34 cellular contexts compared by ENCODE assay signal in genomic region chr7:2048006-2048405, GRCh38.
DNase-seq lines count a peak whose midpoint lies in the region; ATAC-seq, FAIRE-seq and TF ChIP-seq lines count a peak whose summit lies in the region.
"Had no signal": no experiment of that assay in that cellular context is flagged by ENCODE, and none has a peak within 500 bp of the region (broad histone marks: within the 10 kb centered on the region; RNA-seq: fewer than 3 reads in every experiment).

No MANE protein-coding gene starts in this region.

- no peak overlapping the region for H2BK120ac ChIP-seq in IMR-90 (ENCODE audit: low read depth, low read length)

- H3K27ac Mint-ChIP-seq in activated naive CD8-positive, alpha-beta T cell treated with anti-CD3 and anti-CD28 coated beads, Interleukin-2, amount 10 ng/mL, durations not matched to agents 7 days and 5 days, result no peak overlapping the region
- H3K27ac Mint-ChIP-seq in activated naive CD8-positive, alpha-beta T cell treated with anti-CD3 and anti-CD28 coated beads for 36 hours, result no peak overlapping the region
- H3K27ac Mint-ChIP-seq: activated CD4-positive, alpha-beta memory T cell treated with anti-CD3 and anti-CD28 coated beads, Interleukin-2, amount 10 ng/mL, durations not matched to agents 7 days and 5 days; activated naive CD8-positive, alpha-beta T cell; activated T-helper 17 cell treated with anti-CD3 and anti-CD28 coated beads, Interleukin-2, amount 50 U/mL, for 72 hours; mesothelial cell of epicardium; T-helper 17 cell had no signal

- peaks cover 5% of the 10 kb centered on the region for H3K4me1 Mint-ChIP-seq in activated naive CD8-positive, alpha-beta T cell treated with anti-CD3 and anti-CD28 coated beads, Interleukin-2, amount 10 ng/mL, durations not matched to agents 7 days and 5 days
- peaks cover 11% of the 10 kb centered on the region for H3K4me1 Mint-ChIP-seq in activated naive CD8-positive, alpha-beta T cell treated with anti-CD3 and anti-CD28 coated beads for 36 hours
- H3K4me1 Mint-ChIP-seq: activated CD4-positive, alpha-beta memory T cell treated with anti-CD3 and anti-CD28 coated beads, Interleukin-2, amount 10 ng/mL, durations not matched to agents 7 days and 5 days; activated T-helper 17 cell treated with anti-CD3 and anti-CD28 coated beads, Interleukin-2, amount 50 U/mL, for 72 hours had no signal

- intact Hi-C loops in IMR-90 (cut with micrococcal nuclease), result no loop called here
- intact Hi-C loops in kidney (cut with DNase I), result no loop called here
- intact Hi-C loops in sigmoid colon (cut with DNase I), result no loop called here

- H3K36me3 Mint-ChIP-seq in activated naive CD8-positive, alpha-beta T cell treated with anti-CD3 and anti-CD28 coated beads, Interleukin-2, amount 10 ng/mL, durations not matched to agents 7 days and 5 days, result peaks cover 1% of the 10 kb centered on the region
- H3K36me3 Mint-ChIP-seq in activated naive CD8-positive, alpha-beta T cell treated with anti-CD3 and anti-CD28 coated beads for 36 hours, result peaks cover 3% of the 10 kb centered on the region

- H3K27me3 ChIP-seq in IMR-90 (ENCODE audit: control insufficient read depth, insufficient read depth, low read length) (no peaks in the 10 kb centered on the region), sigmoid colon (no peaks in the 10 kb centered on the region)
- H3K27me3 ChIP-seq: ascending aorta, testis, vagina had no signal

- H2AFZ ChIP-seq in IMR-90 (replicated peaks; ENCODE audit: low read length, poor library complexity), result peak overlapping the region; percentile 49

- no peak overlapping the region for H2BK15ac ChIP-seq in IMR-90 (ENCODE audit: low read depth, low read length)

- WGBS in IMR-90 (ENCODE audit: extremely low coverage in 2 of 2, insufficient read length in 1 of 2), 2 experiments, result 93% methylated on average over 9 of the region's 17 CpGs; no CpG with 5 or more reads in 1 of the 2 experiments
- WGBS in sigmoid colon, 2 donors, result 95% methylated on average over 17 of the region's 17 CpGs

- CTCF ChIA-PET in IMR-90 (lab: Yijun Ruan, JAX), result no interaction called here

- no peak overlapping the region for H3K56ac ChIP-seq in IMR-90 (ENCODE audit: extremely low read depth, insufficient read depth, low read length)

- no peak overlapping the region for H3K23ac ChIP-seq in IMR-90 (ENCODE audit: low read depth, low read length)

- no peak for FAIRE-seq in kidney (lab: Jason Lieb, UNC)
- FAIRE-seq: islet of Langerhans, small intestine, TTC549 had no signal

- ATAC-seq in activated naive CD8-positive, alpha-beta T cell treated with anti-CD3 and anti-CD28 coated beads, Interleukin-2, amount 10 ng/mL, durations not matched to agents 7 days and 5 days (ENCODE audit: low read depth), result no peak
- ATAC-seq in IMR-90 (ENCODE audit: low read depth), result no peak
- no peak for ATAC-seq in GM21423 (IDR thresholded peaks at IDR 0.05; ENCODE audit: unreplicated experiment)
- ATAC-seq: activated T-helper 17 cell treated with anti-CD3 and anti-CD28 coated beads, Interleukin-2, amount 50 U/mL, for 72 hours; SK-N-SH treated with all-trans-retinoic acid at 6 μM for 48 hours; stimulated activated naive CD8-positive, alpha-beta T cell treated with anti-CD3 and anti-CD28 coated beads, Interleukin-15, Interleukin-2, amounts not matched to agents 100 U/mL and 50 U/mL, for 24 hours; T-helper 17 cell had no signal

- H2BK5ac ChIP-seq in IMR-90 (ENCODE audit: low read depth, low read length, poor library complexity, severe bottlenecking), result no peak overlapping the region

- peaks cover 1% of the 10 kb centered on the region; the same call in 1 of the 2 replicates for H3K36me3 ChIP-seq in IMR-90 (ENCODE audit: control insufficient read depth, insufficient read depth, low read length)
- H3K36me3 ChIP-seq in kidney (ENCODE audit: control insufficient read depth in 1 of 2, insufficient read depth in 2 of 2, low read length in 2 of 2), result no peaks in the 10 kb centered on the region
- peaks cover 0 to 2% (median 0%) of the 10 kb centered on the region in 4 donors for H3K36me3 ChIP-seq in sigmoid colon
- H3K36me3 ChIP-seq: ascending aorta, vagina had no signal

- H4K5ac ChIP-seq in IMR-90 (ENCODE audit: low read depth, low read length), result no peak overlapping the region

- no peaks in the 10 kb centered on the region for H3K27me3 Mint-ChIP-seq in activated naive CD8-positive, alpha-beta T cell treated with anti-CD3 and anti-CD28 coated beads, Interleukin-2, amount 10 ng/mL, durations not matched to agents 7 days and 5 days
- H3K27me3 Mint-ChIP-seq in activated naive CD8-positive, alpha-beta T cell treated with anti-CD3 and anti-CD28 coated beads for 36 hours, result no peaks in the 10 kb centered on the region
- H3K27me3 Mint-ChIP-seq: activated CD4-positive, alpha-beta memory T cell treated with anti-CD3 and anti-CD28 coated beads, Interleukin-2, amount 10 ng/mL, durations not matched to agents 7 days and 5 days; activated naive CD8-positive, alpha-beta T cell; activated T-helper 17 cell treated with anti-CD3 and anti-CD28 coated beads, Interleukin-2, amount 50 U/mL, for 72 hours; CD8-positive, alpha-beta memory T cell; naive B cell; T-helper 17 cell had no signal

- H3K4me2 ChIP-seq in IMR-90 (ENCODE audit: low read depth, low read length), result no peak overlapping the region

- H2AK5ac ChIP-seq in IMR-90 (ENCODE audit: low read depth, low read length), result no peak overlapping the region

- DNase-seq in activated naive CD8-positive, alpha-beta T cell treated with anti-CD3 and anti-CD28 coated beads, Interleukin-2, amount 10 ng/mL, durations not matched to agents 7 days and 5 days, result peak; percentile 15
- DNase-seq in activated naive CD8-positive, alpha-beta T cell treated with anti-CD3 and anti-CD28 coated beads for 36 hours, result no peak
- no peak for DNase-seq in IMR-90
- peak; percentile 41 for DNase-seq in kidney
- peak; percentile 18 for DNase-seq in sigmoid colon
- DNase-seq in NCI-H146 (lab: John Stamatoyannopoulos, UW), result no peak
- DNase-seq in ecto neural progenitor cell (ENCODE audit: low spot score), result no peak
- DNase-seq: activated CD4-positive, alpha-beta memory T cell treated with anti-CD3 and anti-CD28 coated beads, Interleukin-2, amount 10 ng/mL, durations not matched to agents 7 days and 5 days; activated CD4-positive, CD25-positive, alpha-beta regulatory T cell treated with anti-CD3 and anti-CD28 coated beads, Interleukin-2, amount 50 U/mL, for 72 hours; caudate nucleus; DMS 273 treated with DMSO at 0.1 percent for 48 hours; erythroblast; KBM-7; naive B cell; NCI-H1092 treated with DMSO at 0.1 percent for 48 hours; NCI-H187; NCI-H2171; NCI-H510A; nucleus accumbens; RPMI8226; small intestine; stimulated activated naive CD8-positive, alpha-beta T cell treated with anti-CD3 and anti-CD28 coated beads, Interleukin-15, Interleukin-2, amounts not matched to agents 100 U/mL and 50 U/mL, for 24 hours; T-helper 17 cell; testis had no signal

- H3K9me3 ChIP-seq in IMR-90 (ENCODE audit: control insufficient read depth, insufficient read depth, low read length) (no peaks in the 10 kb centered on the region), kidney (ENCODE audit: control insufficient read depth in 1 of 2, low read length in 2 of 2) (no peaks in the 10 kb centered on the region), sigmoid colon (no peaks in the 10 kb centered on the region)
- H3K9me3 ChIP-seq: ascending aorta, testis, vagina had no signal

- no peak overlapping the region for H3K4me3 Mint-ChIP-seq in activated naive CD8-positive, alpha-beta T cell treated with anti-CD3 and anti-CD28 coated beads, Interleukin-2, amount 10 ng/mL, durations not matched to agents 7 days and 5 days
- no peak overlapping the region for H3K4me3 Mint-ChIP-seq in activated naive CD8-positive, alpha-beta T cell treated with anti-CD3 and anti-CD28 coated beads for 36 hours
- H3K4me3 Mint-ChIP-seq: activated CD4-positive, alpha-beta memory T cell treated with anti-CD3 and anti-CD28 coated beads, Interleukin-2, amount 10 ng/mL, durations not matched to agents 7 days and 5 days; activated naive CD8-positive, alpha-beta T cell; activated T-helper 17 cell treated with anti-CD3 and anti-CD28 coated beads, Interleukin-2, amount 50 U/mL, for 72 hours; CD8-positive, alpha-beta memory T cell; mesothelial cell of epicardium; T-helper 17 cell had no signal

- no peak overlapping the region for H3K4ac ChIP-seq in IMR-90 (ENCODE audit: low read depth, low read length)

- no peak overlapping the region for H4K91ac ChIP-seq in IMR-90 (ENCODE audit: insufficient read depth, low read depth, low read length)

- TF ChIP-seq RAD21 in IMR-90 (IDR thresholded peaks at IDR 0.05; ENCODE audit: low read length), result no peak

- BruUV-seq in IMR-90 (replicated peaks; lab: Mats Ljungman, UMichigan), result no TSS peak

- no peaks in the 10 kb centered on the region for H3K4me1 ChIP-seq in IMR-90 (ENCODE audit: control insufficient read depth, insufficient read depth, low read length)
- H3K4me1 ChIP-seq in kidney (ENCODE audit: control insufficient read depth in 1 of 2, insufficient read depth in 1 of 2, low read depth in 1 of 2, low read length in 2 of 2), result peaks cover 0 to 2% of the 10 kb centered on the region in 2 donors
- no peaks in the 10 kb centered on the region for H3K4me1 ChIP-seq in sigmoid colon
- H3K4me1 ChIP-seq: ascending aorta, testis had no signal

- peaks cover 6% of the 10 kb centered on the region for H3K9me1 ChIP-seq in IMR-90 (ENCODE audit: insufficient read depth, low read length)

- dilution Hi-C loops in IMR-90 (cut with HindIII; ENCODE audit: low sequenced_read_pairs, unreplicated experiment), result no loop called here

- H3K9ac ChIP-seq in IMR-90 (ENCODE audit: low read depth, low read length), result no peak overlapping the region
- H3K9ac ChIP-seq in kidney (ENCODE audit: low read length in 2 of 2), result no peak overlapping the region

- POLR2A ChIA-PET in activated naive CD8-positive, alpha-beta T cell treated with anti-CD3 and anti-CD28 coated beads, Interleukin-2, amount 10 ng/mL, durations not matched to agents 7 days and 5 days (lab: Charles Lee), result interaction anchor here (1.1 kb wide), 1 partner anchor 11 kb away, joined by 3 read pairs; no protein-coding TSS in a partner anchor
- POLR2A ChIA-PET in IMR-90 (lab: Charles Lee; ENCODE audit: unreplicated experiment), result no interaction called here

- H3K14ac ChIP-seq in IMR-90 (replicated peaks; ENCODE audit: low read depth, low read length), result no peak overlapping the region

- no peak for TF ChIP-seq CTCF in IMR-90 (conservative IDR thresholded peaks at IDR 0.05; ENCODE audit: low read depth, low read length)
- TF ChIP-seq CTCF in kidney (IDR thresholded peaks at IDR 0.05; ENCODE audit: borderline replicate concordance, extremely low read depth, insufficient read depth), result no peak
- TF ChIP-seq CTCF in sigmoid colon (IDR thresholded peaks at IDR 0.05), result no peak

- H3K18ac ChIP-seq in IMR-90 (ENCODE audit: low read depth, low read length), result no peak overlapping the region

- H3K4me3 ChIP-seq in IMR-90 (ENCODE audit: insufficient read depth, low read depth, low read length) (no peak overlapping the region), kidney (ENCODE audit: low read length in 2 of 2) (no peak overlapping the region), sigmoid colon (no peak overlapping the region)
- H3K4me3 ChIP-seq: ascending aorta, testis, vagina had no signal

- H2BK20ac ChIP-seq in IMR-90 (ENCODE audit: low read depth, low read length), result no peak overlapping the region

- peaks cover 4% of the 10 kb centered on the region for H4K20me1 ChIP-seq in IMR-90 (ENCODE audit: insufficient read depth, low read length)

- no peak overlapping the region for H3K27ac ChIP-seq in IMR-90 (ENCODE audit: insufficient read depth, low read length)
- H3K27ac ChIP-seq in kidney (ENCODE audit: low read depth in 2 of 2, low read length in 2 of 2), result no peak overlapping the region
- no peak overlapping the region for H3K27ac ChIP-seq in sigmoid colon
- H3K27ac ChIP-seq: ascending aorta, testis, vagina had no signal

- no peaks in the 10 kb centered on the region for H3K9me3 Mint-ChIP-seq in activated naive CD8-positive, alpha-beta T cell treated with anti-CD3 and anti-CD28 coated beads, Interleukin-2, amount 10 ng/mL, durations not matched to agents 7 days and 5 days
- no peaks in the 10 kb centered on the region for H3K9me3 Mint-ChIP-seq in activated naive CD8-positive, alpha-beta T cell treated with anti-CD3 and anti-CD28 coated beads for 36 hours
- H3K9me3 Mint-ChIP-seq: activated CD4-positive, alpha-beta memory T cell treated with anti-CD3 and anti-CD28 coated beads, Interleukin-2, amount 10 ng/mL, durations not matched to agents 7 days and 5 days; activated T-helper 17 cell treated with anti-CD3 and anti-CD28 coated beads, Interleukin-2, amount 50 U/mL, for 72 hours; naive B cell had no signal

- TF ChIP-seq POLR2A in IMR-90 (IDR thresholded peaks at IDR 0.05; ENCODE audit: low read depth, low read length), result no peak
- no peak for TF ChIP-seq POLR2A in sigmoid colon (IDR thresholded peaks at IDR 0.05)

- H2AK9ac ChIP-seq in IMR-90 (replicated peaks; ENCODE audit: low read depth, low read length, poor library complexity), result no peak overlapping the region

- in situ Hi-C loops in IMR-90 (cut with MboI; ENCODE audit: low sequenced_read_pairs), result no loop called here

- no peak for TF ChIP-seq EP300 in sigmoid colon (IDR thresholded peaks at IDR 0.05)

- peaks cover 6 to 11% of the 10 kb centered on the region in 2 experiments; a peak in 3 of 4 replicates for H3K79me1 ChIP-seq in IMR-90 (ENCODE audit: low read depth in 1 of 2, low read length in 2 of 2)

- no peak overlapping the region for H4K8ac ChIP-seq in IMR-90 (ENCODE audit: low read depth in 2 of 2, low read length in 2 of 2)

Comparison
In these comparisons a context has a peak if more than half of its experiments do, and no peak if none do; other contexts are left out.
1. DNase-seq: peak in activated naive CD8-positive, alpha-beta T cell treated with anti-CD3 and anti-CD28 coated beads, Interleukin-2, amount 10 ng/mL, durations not matched to agents 7 days and 5 days (single experiment), kidney (single experiment) and sigmoid colon (single experiment); none in activated naive CD8-positive, alpha-beta T cell treated with anti-CD3 and anti-CD28 coated beads for 36 hours (single experiment), IMR-90 (single experiment), NCI-H146 (single experiment) and ecto neural progenitor cell (single experiment).